22 cellular contexts compared by ENCODE assay signal in the genomic region with DNA sequence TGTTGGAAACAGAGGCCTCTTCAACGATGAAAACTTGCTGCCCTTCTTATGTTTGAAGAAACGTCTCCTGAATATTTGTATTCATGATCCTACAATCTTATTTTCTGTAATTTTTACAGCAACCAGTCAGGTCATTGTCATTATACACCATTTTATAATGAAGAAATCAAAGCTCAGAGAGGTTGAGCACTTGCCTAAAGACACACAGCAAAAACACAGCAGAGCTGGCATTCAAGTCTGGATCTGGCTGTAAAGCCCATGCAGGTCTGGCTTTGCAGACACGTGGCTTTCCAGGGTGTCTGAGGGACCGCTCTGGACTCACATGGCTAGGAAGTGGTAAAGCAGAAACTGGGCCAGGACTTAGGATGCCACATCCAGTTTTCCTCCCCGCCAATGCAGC. TPM values are rescaled to one million over a fixed set of nuclear protein-coding genes. Genes with fewer than 3 reads are reported as not detected.
DNase-seq lines count a peak whose midpoint lies in the region; ATAC-seq, FAIRE-seq and TF ChIP-seq lines count a peak whose summit lies in the region.
"Had no signal": no experiment of that assay in that cellular context is flagged by ENCODE, and none has a peak within 500 bp of the region (broad histone marks: within the 10 kb centered on the region; RNA-seq: fewer than 3 reads in every experiment).

No MANE protein-coding gene starts in this region.

- no peak overlapping the region for H3K4me2 ChIP-seq in K562 (ENCODE audit: insufficient read depth, low read length)
- H3K4me2 ChIP-seq: BLaER1 treated with 17β-estradiol and CSF1 and Interleukin-3, amounts not matched to agents 10 nM and 100 nM had no signal

- H3K4me3 ChIP-seq in right atrium auricular region (no peak overlapping the region), SJCRH30 (no peak overlapping the region), K562 (no peak overlapping the region), kidney (ENCODE audit: low read length in 2 of 2) (no peak overlapping the region), MG63 (no peak overlapping the region)
- H3K4me3 ChIP-seq: BLaER1 treated with 17β-estradiol and CSF1 and Interleukin-3, amounts not matched to agents 10 nM and 100 nM had no signal

- POLR2A ChIA-PET in K562 (lab: Yijun Ruan, JAX) = interaction anchor here (1.6 kb wide), 1 partner anchor 12 kb away, joined by 4 read pairs; no protein-coding TSS in a partner anchor

- H3K36me3 ChIP-seq in right atrium auricular region = no peaks in the 10 kb centered on the region
- H3K36me3 ChIP-seq in SJCRH30 = no peaks in the 10 kb centered on the region
- no peaks in the 10 kb centered on the region for H3K36me3 ChIP-seq in K562 (ENCODE audit: control insufficient read depth, insufficient read depth, low read length)
- no peaks in the 10 kb centered on the region for H3K36me3 ChIP-seq in kidney (ENCODE audit: control insufficient read depth in 1 of 2, insufficient read depth in 2 of 2, low read length in 2 of 2)
- H3K36me3 ChIP-seq in MG63 = no peaks in the 10 kb centered on the region
- H3K36me3 ChIP-seq: BE2C; BLaER1 treated with 17β-estradiol and CSF1 and Interleukin-3, amounts not matched to agents 10 nM and 100 nM had no signal

- intact Hi-C loops in cardiac septum (cut with DNase I) = no loop called here
- intact Hi-C loops in K562 (cut with micrococcal nuclease) = loop anchor here (1.0 to 2.0 kb wide), 2 partner anchors 39 to 193 kb away; no protein-coding TSS in a partner anchor
- intact Hi-C loops in kidney (cut with DNase I) = no loop called here

- DNase-seq in cardiac septum (ENCODE audit: low spot score) (peak; percentile 49), right atrium auricular region (ENCODE audit: low spot score) (no peak), SJCRH30 (no peak), K562 (ENCODE audit: extremely low read depth in 1 of 4, low spot score in 3 of 4) (no peak), kidney (peak; percentile 21), NCI-H1105 (lab: John Stamatoyannopoulos, UW) (no peak), substantia nigra (lab: John Stamatoyannopoulos, UW) (no peak), MG63 (no peak)
- DNase-seq: ACHN; AML-193; BE2C; Calu3; CD4-positive, alpha-beta memory T cell; GF-D8; GOT3; H7; HCEC 1CT had no signal

- FAIRE-seq in K562 (lab: Jason Lieb, UNC) (no peak), kidney (lab: Jason Lieb, UNC) (no peak)
- FAIRE-seq: A204.1, GM12891, GM18507 had no signal

- H3K9me1 ChIP-seq in K562 (ENCODE audit: control insufficient read depth, insufficient read depth, low read length) = no peaks in the 10 kb centered on the region

- no TSS peak for BruUV-seq in K562 (replicated peaks; lab: Mats Ljungman, UMichigan)

- H3K27me3 ChIP-seq in right atrium auricular region (peaks cover 0 to 6% of the 10 kb centered on the region in 2 donors), SJCRH30 (no peaks in the 10 kb centered on the region), K562 (ENCODE audit: control insufficient read depth in 2 of 2, insufficient read depth in 2 of 2, low read length in 2 of 2) (peaks cover 4 to 6% of the 10 kb centered on the region in 2 experiments; a peak in 3 of 5 replicates), MG63 (peaks cover 23% of the 10 kb centered on the region)

- TF ChIP-seq POLR2A in K562 (conservative IDR thresholded peaks at IDR 0.05) = no peak

- no peaks in the 10 kb centered on the region for H4K20me1 ChIP-seq in K562 (replicated peaks; ENCODE audit: control insufficient read depth, insufficient read depth, low read length)

- TF ChIP-seq CTCF in right atrium auricular region (IDR thresholded peaks at IDR 0.05) (no peak), K562 (IDR thresholded peaks at IDR 0.05 in 2 of 3, conservative IDR thresholded peaks at IDR 0.05 in 1 of 3; ENCODE audit: insufficient read depth in 2 of 3, low read depth in 1 of 3, low read length in 3 of 3) (no peak), kidney (IDR thresholded peaks at IDR 0.05; ENCODE audit: borderline replicate concordance, extremely low read depth, insufficient read depth) (no peak)

- H3K27ac ChIP-seq in right atrium auricular region = no peak overlapping the region
- peak overlapping the region; percentile 75 for H3K27ac ChIP-seq in SJCRH30
- no peak overlapping the region for H3K27ac ChIP-seq in K562 (ENCODE audit: extremely low read depth, low read depth, low read length)
- H3K27ac ChIP-seq in kidney (ENCODE audit: low read depth in 2 of 2, low read length in 2 of 2) = no peak overlapping the region
- H3K27ac ChIP-seq in substantia nigra (ENCODE audit: low read depth, low read length, poor library complexity, severe bottlenecking) = no peak overlapping the region
- H3K27ac ChIP-seq: 22Rv1; BLaER1 treated with 17β-estradiol and CSF1 and Interleukin-3, amounts not matched to agents 10 nM and 100 nM had no signal

- WGBS in K562 (ENCODE audit: insufficient coverage, low coverage, missing lambda C conversion rate) = 46% methylated on average over 5 of the region's 5 CpGs

- H3K9ac ChIP-seq in K562 (ENCODE audit: insufficient read depth in 1 of 2, low read depth in 2 of 2, low read length in 2 of 2) (peak overlapping the region in 1 of 2 experiments; percentile 14; a peak in 1 of 4 replicates), kidney (ENCODE audit: low read length in 2 of 2) (no peak overlapping the region)
- H3K9ac ChIP-seq: BLaER1 treated with 17β-estradiol and CSF1 and Interleukin-3, amounts not matched to agents 10 nM and 100 nM had no signal

- H3K4me1 ChIP-seq in right atrium auricular region (peaks cover 0 to 3% of the 10 kb centered on the region in 2 donors), SJCRH30 (peaks cover 36% of the 10 kb centered on the region), K562 (replicated peaks in 1 of 2; ENCODE audit: control insufficient read depth in 2 of 2, insufficient read depth in 2 of 2, low read length in 2 of 2) (peaks cover 7 to 22% of the 10 kb centered on the region in 2 experiments), kidney (ENCODE audit: control insufficient read depth in 1 of 2, insufficient read depth in 1 of 2, low read depth in 1 of 2, low read length in 2 of 2) (no peaks in the 10 kb centered on the region)
- H3K4me1 ChIP-seq: BE2C had no signal

- TF ChIP-seq RAD21 in K562 (CRISPR knock-in tag; conservative IDR thresholded peaks at IDR 0.05 in 1 of 2, IDR thresholded peaks at IDR 0.05 in 1 of 2) = no peak

- no peaks in the 10 kb centered on the region for H3K9me3 ChIP-seq in right atrium auricular region
- H3K9me3 ChIP-seq in SJCRH30 (replicated peaks) = no peaks in the 10 kb centered on the region
- H3K9me3 ChIP-seq in K562 (replicated peaks; ENCODE audit: control insufficient read depth, insufficient read depth, low read depth, low read length) = no peaks in the 10 kb centered on the region
- no peaks in the 10 kb centered on the region for H3K9me3 ChIP-seq in kidney (ENCODE audit: control insufficient read depth in 1 of 2, low read length in 2 of 2)
- H3K9me3 ChIP-seq in MG63 = no peaks in the 10 kb centered on the region
- H3K9me3 ChIP-seq: BE2C had no signal

- peak overlapping the region; percentile 89 for H2AFZ ChIP-seq in K562 (ENCODE audit: low read depth, low read length)

- no peak for TF ChIP-seq EP300 in K562 (IDR thresholded peaks at IDR 0.05; ENCODE audit: low read length)

- in situ Hi-C loops in K562 (cut with MboI) = no loop called here

- no peak for ATAC-seq in K562

- CTCF ChIA-PET in K562 (lab: Yijun Ruan, JAX; ENCODE audit: low intra/inter-chr PET ratio) = interaction anchor here (0.6 to 1.4 kb wide), 3 partner anchors 15 to 193 kb away, joined by 4 to 12 read pairs (median 4); no protein-coding TSS in a partner anchor

- no peaks in the 10 kb centered on the region for H3K79me2 ChIP-seq in K562 (ENCODE audit: control insufficient read depth, insufficient read depth, low read length)

TF ChIP-seq in K562, 482 proteins besides CTCF, POLR2A, EP300 and RAD21 (continues in another document):
- no peak for TF ChIP-seq ZNF274 (IDR thresholded peaks at IDR 0.05; ENCODE audit: borderline replicate concordance, low read depth, low read length)
- TF ChIP-seq ZNF668 (CRISPR knock-in tag; IDR thresholded peaks at IDR 0.05) = no peak
- no peak for TF ChIP-seq NFIX (CRISPR knock-in tag; IDR thresholded peaks at IDR 0.05; ENCODE audit: low read depth)
- TF ChIP-seq TAF1 (IDR thresholded peaks at IDR 0.05; ENCODE audit: control insufficient read depth, extremely low read depth, insufficient read depth, low read length, severe bottlenecking) = no peak

RNA-seq across cellular contexts. Expression of gene ALX4, which starts 15.8 kb away (rescaled TPM):
- total RNA-seq in cardiac septum (0.05 TPM), right atrium auricular region (under 1 TPM in 1 of 2 donors, not detected in 1; 0.07 TPM), K562 (2014; rRNA removed) (0.65 and 1.0 TPM in 2 replicates), K562 (2014; rRNA removed; fragmentation: Illumina TruSeq; extraction: Trizol) (0.22 and 0.33 TPM in 2 replicates), K562 (2015; rRNA removed; fragmentation: Illumina TruSeq; extraction: Trizol) (0.60 and 0.62 TPM in 2 replicates), K562 (2021) (1.1 and 1.2 TPM in 2 replicates), kidney (0.16 TPM)
- total RNA-seq in SJCRH30 (2014; rRNA removed; shearing (Covaris generic)) = 1.1 and 1.4 TPM in 2 replicates
- 0.11 and 0.35 TPM in 2 replicates for total RNA-seq in K562 (2011; cell fraction: chromatin; rRNA removed; ENCODE audit: low replicate concordance)
- total RNA-seq in K562 (2011; cell fraction: nucleolus; rRNA removed) = 0.13 and 0.33 TPM in 2 replicates
- total RNA-seq in K562 (2011; cell fraction: nucleoplasm; rRNA removed) = 0.15 and 0.31 TPM in 2 replicates
- polyA plus RNA-seq in K562 (2011; rRNA removed) (0.14 and 0.81 TPM in 2 replicates), K562 (2014; fragmentation: Illumina TruSeq; extraction: Trizol) (0.64 and 0.78 TPM in 2 replicates), K562 (2014; fragmentation: Nextera tagmentation; extraction: Ambion mirVana) (under 1 TPM; 0.07 to 0.13 TPM), K562 (2014; rRNA removed) (0.23 and 0.51 TPM in 2 replicates), kidney (ENCODE audit: insufficient read depth, low read depth, low replicate concordance) (0.09 TPM)
- polyA plus RNA-seq in K562 (2011; cell fraction: cytosol; rRNA removed) = 0.30 and 0.59 TPM in 2 replicates
- 0.44 and 0.91 TPM in 2 replicates for polyA plus RNA-seq in K562 (2011; cell fraction: nucleus; rRNA removed)
- polyA plus RNA-seq in K562 (2012) = 0.89 and 1.6 TPM in 2 replicates
- 0.21 and 0.99 TPM in 2 replicates for polyA minus RNA-seq in K562 (2011; rRNA and poly(A)+ RNA removed)
- polyA minus RNA-seq in K562 (2011; cell fraction: cytosol; rRNA and poly(A)+ RNA removed) = 0.48 and 1.8 TPM in 2 replicates
- 0.40 and 1.4 TPM in 2 replicates for polyA minus RNA-seq in K562 (2011; cell fraction: nucleus; rRNA and poly(A)+ RNA removed)
- total RNA-seq in MG63 (2014; rRNA removed; shearing (Covaris generic); ENCODE audit: low replicate concordance) = 0.16 TPM in 1 of 2 replicates, not detected in the other
- total RNA-seq: Calu3; CD4-positive, alpha-beta memory T cell; H7 had no signal
- polyA plus RNA-seq: CD4-positive, alpha-beta memory T cell had no signal

Comparison
In these comparisons a context has a peak if more than half of its experiments do, and no peak if none do; other contexts are left out.
1. DNase-seq: peak in cardiac septum (single experiment) and kidney (single experiment); none in right atrium auricular region (single experiment), SJCRH30 (0 of 2), K562 (0 of 4), NCI-H1105 (single experiment), substantia nigra (0 of 49) and MG63 (single experiment).